In genomic region chr9:34646211-34647083, GRCh38 we compare ENCODE assay signal across 1 cellular context.
TF ChIP-seq lines count a peak whose summit lies in the region.

Gene GALT, plus strand, starts transcription at chr9:34646675. Its CDS starts 30 bp downstream, at chr9:34646705.

TF ChIP-seq in H1, 55 proteins besides CTCF, POLR2A, EP300 and RAD21:
- TF ChIP-seq SIX5 (IDR thresholded peaks at IDR 0.05; ENCODE audit: low read depth, low read length) (no peak), TEAD4 (IDR thresholded peaks at IDR 0.05; ENCODE audit: low read depth, low read length) (no peak), POLR2AphosphoS5 (IDR thresholded peaks at IDR 0.05; ENCODE audit: low read depth, low read length) (no peak), RFX5 (IDR thresholded peaks at IDR 0.05; ENCODE audit: borderline replicate concordance, low read depth, low read length) (no peak), FOSL1 (IDR thresholded peaks at IDR 0.05; ENCODE audit: insufficient read depth, low read depth, low read length) (no peak), SP2 (IDR thresholded peaks at IDR 0.05; ENCODE audit: low read length) (no peak), BRCA1 (IDR thresholded peaks at IDR 0.05; ENCODE audit: low read depth, low read length) (no peak), SIN3A (conservative IDR thresholded peaks at IDR 0.05 in 1 of 2, IDR thresholded peaks at IDR 0.05 in 1 of 2; ENCODE audit: low read depth in 1 of 2, low read length in 2 of 2) (0 out of 4 replicates have a peak, but pooled peaks have one; percentile 53 to 59), KDM4A (IDR thresholded peaks at IDR 0.05; ENCODE audit: low read depth, low read length, severe bottlenecking) (peak; percentile 86), ATF3 (IDR thresholded peaks at IDR 0.05; ENCODE audit: insufficient read depth, low read depth, low read length) (peak; percentile 93), TBP (IDR thresholded peaks at IDR 0.05; ENCODE audit: low read depth, low read length) (peak; percentile 62), CBX5 (IDR thresholded peaks at IDR 0.05; ENCODE audit: low read depth, low read length) (no peak), HDAC6 (IDR thresholded peaks at IDR 0.05; ENCODE audit: low read depth, low read length) (no peak), MAX (IDR thresholded peaks at IDR 0.05) (peak; percentile 71), SIRT6 (IDR thresholded peaks at IDR 0.05; ENCODE audit: low read length) (no peak), EGR1 (IDR thresholded peaks at IDR 0.05; ENCODE audit: borderline replicate concordance, low read depth, low read length) (no peak), SP1 (IDR thresholded peaks at IDR 0.05; ENCODE audit: low read depth, low read length) (peak; percentile 72), RBBP5 (IDR thresholded peaks at IDR 0.05; ENCODE audit: borderline replicate concordance, low read depth, low read length) (peak; percentile 88), PHF8 (conservative IDR thresholded peaks at IDR 0.05; ENCODE audit: low read depth, low read length) (peak; percentile 63), CEBPB (IDR thresholded peaks at IDR 0.05; ENCODE audit: low read depth, low read length) (no peak; the same call in 1 of the 2 replicates), RXRA (IDR thresholded peaks at IDR 0.05; ENCODE audit: insufficient read depth, low read depth, low read length) (no peak), CHD2 (IDR thresholded peaks at IDR 0.05; ENCODE audit: low read length) (no peak; the same call in 1 of the 2 replicates), JUN (IDR thresholded peaks at IDR 0.05; ENCODE audit: low read depth, low read length) (no peak), SUZ12 (IDR thresholded peaks at IDR 0.05; ENCODE audit: low read length) (no peak), TAF1 (IDR thresholded peaks at IDR 0.05; ENCODE audit: low read depth, low read length) (peak; percentile 58), CBX8 (IDR thresholded peaks at IDR 0.05; ENCODE audit: borderline replicate concordance, low read depth, low read length) (no peak), TAF7 (optimal IDR thresholded peaks at IDR 0.05; ENCODE audit: borderline replicate concordance, low read depth, low read length) (no peak), CHD7 (IDR thresholded peaks at IDR 0.05; ENCODE audit: insufficient replicate concordance, low read length) (no peak), YY1 (IDR thresholded peaks at IDR 0.05; ENCODE audit: low read depth, low read length) (0 out of 2 replicates have a peak, but pooled peaks have one; percentile 55), POU5F1 (IDR thresholded peaks at IDR 0.05; ENCODE audit: low read depth, low read length) (no peak), SRF (IDR thresholded peaks at IDR 0.05; ENCODE audit: low read depth, low read length) (no peak), TCF12 (IDR thresholded peaks at IDR 0.05; ENCODE audit: low read depth, low read length) (no peak), RNF2 (IDR thresholded peaks at IDR 0.05; ENCODE audit: borderline replicate concordance, low read depth, low read length, missing control alignments, poor library complexity, severe bottlenecking) (no peak), JUND (IDR thresholded peaks at IDR 0.05; ENCODE audit: low read length) (0 out of 2 replicates have a peak, but pooled peaks have one; percentile 16), ZNF274 (IDR thresholded peaks at IDR 0.05; ENCODE audit: borderline replicate concordance, extremely low read depth, low read length) (no peak), SP4 (IDR thresholded peaks at IDR 0.05; ENCODE audit: low read length) (no peak), NANOG (IDR thresholded peaks at IDR 0.05; ENCODE audit: insufficient read depth, low read depth, low read length, poor library complexity, severe bottlenecking) (no peak), BCL11A (IDR thresholded peaks at IDR 0.05; ENCODE audit: low read depth in 2 of 2, low read length in 2 of 2) (no peak), BACH1 (IDR thresholded peaks at IDR 0.05; ENCODE audit: low read length) (no peak), CREB1 (IDR thresholded peaks at IDR 0.05) (no peak; the same call in 1 of the 2 replicates), HDAC2 (IDR thresholded peaks at IDR 0.05; ENCODE audit: borderline replicate concordance in 1 of 2, low read depth in 2 of 2, low read length in 2 of 2) (peak in 1 of 2 experiments; percentile 89; a peak in 1 of 4 replicates), CTBP2 (IDR thresholded peaks at IDR 0.05; ENCODE audit: borderline replicate concordance, insufficient read depth, insufficient read length, low read length) (no peak), GTF2F1 (IDR thresholded peaks at IDR 0.05; ENCODE audit: borderline replicate concordance, low read depth, low read length) (no peak), KDM5A (IDR thresholded peaks at IDR 0.05; ENCODE audit: low read length) (no peak), KDM1A (IDR thresholded peaks at IDR 0.05; ENCODE audit: borderline replicate concordance, low read length) (no peak), MAFK (IDR thresholded peaks at IDR 0.05; ENCODE audit: low read depth, low read length) (no peak), SAP30 (IDR thresholded peaks at IDR 0.05; ENCODE audit: insufficient read depth, insufficient replicate concordance, low read length) (no peak), ATF2 (IDR thresholded peaks at IDR 0.05; ENCODE audit: low read length) (no peak), CHD1 (IDR thresholded peaks at IDR 0.05; ENCODE audit: low read depth, low read length) (no peak), USF2 (IDR thresholded peaks at IDR 0.05; ENCODE audit: low read length) (peak; percentile 98), EZH2 (IDR thresholded peaks at IDR 0.05; ENCODE audit: low read depth, low read length, severe bottlenecking) (no peak), ASH2L (IDR thresholded peaks at IDR 0.05; ENCODE audit: low read length) (peak; percentile 85), E2F6 (IDR thresholded peaks at IDR 0.05) (peak; percentile 39; the same call in 1 of the 2 replicates), NRF1 (IDR thresholded peaks at IDR 0.05; ENCODE audit: low read depth, low read length) (no peak), GABPA (IDR thresholded peaks at IDR 0.05; ENCODE audit: borderline replicate concordance, insufficient read depth, low read length) (no peak)
